In genomic region chr15:73560501-73561117, GRCh38 we compare ENCODE assay signal across 8 cellular contexts.
A peak's percentile ranks its signal among the peaks of the same experiment; 100 is the strongest.
DNase-seq lines count a peak whose midpoint lies in the region; ATAC-seq and TF ChIP-seq lines count a peak whose summit lies in the region.

No MANE protein-coding gene starts in this region.

- no peak for DNase-seq in activated T-cell treated with anti-CD3 and anti-CD28 coated beads, Interleukin-2, amount 50 U/mL, for 72 hours
- no peak for DNase-seq in activated T-cell treated with anti-CD3 and anti-CD28 coated beads, Interleukin-2, amount 50 U/mL, for 1 hour
- DNase-seq in NCI-H1436 treated with DMSO at 0.1 percent for 48 hours (lab: John Stamatoyannopoulos, UW) (peak; percentile 42), SW 1271 (lab: John Stamatoyannopoulos, UW) (peak; percentile 23 to 77), fibroblast of the aortic adventitia (ENCODE audit: low read depth) (peak; percentile 89), putamen (ENCODE audit: low spot score) (peak; percentile 57)
- DNase-seq in stimulated activated CD4-positive, alpha-beta T cell treated with anti-CD3 and anti-CD28 coated beads, Interleukin-12 subunit alpha, Interleukin-12 subunit beta, amount 100 ng/mL, for 4 hours = no peak

- H3K4me1 Mint-ChIP-seq in activated T-cell treated with anti-CD3 and anti-CD28 coated beads, Interleukin-2, amount 50 U/mL, for 72 hours (ENCODE audit: low read depth) = peaks cover 6% of the 10 kb centered on the region

- peak; percentile 60 for TF ChIP-seq CTCF in fibroblast of the aortic adventitia (IDR thresholded peaks at IDR 0.05; ENCODE audit: insufficient read depth, low read length)

- H3K27me3 Mint-ChIP-seq in activated T-cell treated with anti-CD3 and anti-CD28 coated beads, Interleukin-2, amount 50 U/mL, for 72 hours (ENCODE audit: low read depth) = no peaks in the 10 kb centered on the region

- H3K27ac Mint-ChIP-seq in activated T-cell treated with anti-CD3 and anti-CD28 coated beads, Interleukin-2, amount 50 U/mL, for 72 hours = no peak overlapping the region

- no peak overlapping the region for H3K4me3 Mint-ChIP-seq in activated T-cell treated with anti-CD3 and anti-CD28 coated beads, Interleukin-2, amount 50 U/mL, for 72 hours

- no peaks in the 10 kb centered on the region for H3K9me3 Mint-ChIP-seq in activated T-cell treated with anti-CD3 and anti-CD28 coated beads, Interleukin-2, amount 50 U/mL, for 72 hours

- H3K4me3 ChIP-seq in fibroblast of the aortic adventitia (ENCODE audit: low read depth, low read length) = no peak overlapping the region

- ATAC-seq in activated T-cell treated with anti-CD3 and anti-CD28 coated beads, Interleukin-2, amount 50 U/mL, for 72 hours (replicated peaks in 1 of 2) = peak; percentile 44 to 53
- no peak for ATAC-seq in HG02970 (IDR thresholded peaks at IDR 0.05; ENCODE audit: low FRiP score, unreplicated experiment)

- H3K36me3 Mint-ChIP-seq in activated T-cell treated with anti-CD3 and anti-CD28 coated beads, Interleukin-2, amount 50 U/mL, for 72 hours (ENCODE audit: insufficient read depth in 2 of 2) = peaks cover 1 to 6% of the 10 kb centered on the region in 2 donors

Comparison
In these comparisons a context has a peak if more than half of its experiments do, and no peak if none do; other contexts are left out.
1. DNase-seq: peak in NCI-H1436 treated with DMSO at 0.1 percent for 48 hours (single experiment), SW 1271 (2 of 2), fibroblast of the aortic adventitia (single experiment) and putamen (single experiment); none in activated T-cell treated with anti-CD3 and anti-CD28 coated beads, Interleukin-2, amount 50 U/mL, for 72 hours (0 of 2), activated T-cell treated with anti-CD3 and anti-CD28 coated beads, Interleukin-2, amount 50 U/mL, for 1 hour (single experiment) and stimulated activated CD4-positive, alpha-beta T cell treated with anti-CD3 and anti-CD28 coated beads, Interleukin-12 subunit alpha, Interleukin-12 subunit beta, amount 100 ng/mL, for 4 hours (single experiment).